1 cellular context compared by ENCODE assay signal in genomic region chr9:136587145-136587943, GRCh38.
TF ChIP-seq lines count a peak whose summit lies in the region.

No MANE protein-coding gene starts in this region.

TF ChIP-seq in WTC11, 78 proteins besides CTCF, POLR2A, EP300 and RAD21 (continued from another document):
- TF ChIP-seq, protein P1, sequence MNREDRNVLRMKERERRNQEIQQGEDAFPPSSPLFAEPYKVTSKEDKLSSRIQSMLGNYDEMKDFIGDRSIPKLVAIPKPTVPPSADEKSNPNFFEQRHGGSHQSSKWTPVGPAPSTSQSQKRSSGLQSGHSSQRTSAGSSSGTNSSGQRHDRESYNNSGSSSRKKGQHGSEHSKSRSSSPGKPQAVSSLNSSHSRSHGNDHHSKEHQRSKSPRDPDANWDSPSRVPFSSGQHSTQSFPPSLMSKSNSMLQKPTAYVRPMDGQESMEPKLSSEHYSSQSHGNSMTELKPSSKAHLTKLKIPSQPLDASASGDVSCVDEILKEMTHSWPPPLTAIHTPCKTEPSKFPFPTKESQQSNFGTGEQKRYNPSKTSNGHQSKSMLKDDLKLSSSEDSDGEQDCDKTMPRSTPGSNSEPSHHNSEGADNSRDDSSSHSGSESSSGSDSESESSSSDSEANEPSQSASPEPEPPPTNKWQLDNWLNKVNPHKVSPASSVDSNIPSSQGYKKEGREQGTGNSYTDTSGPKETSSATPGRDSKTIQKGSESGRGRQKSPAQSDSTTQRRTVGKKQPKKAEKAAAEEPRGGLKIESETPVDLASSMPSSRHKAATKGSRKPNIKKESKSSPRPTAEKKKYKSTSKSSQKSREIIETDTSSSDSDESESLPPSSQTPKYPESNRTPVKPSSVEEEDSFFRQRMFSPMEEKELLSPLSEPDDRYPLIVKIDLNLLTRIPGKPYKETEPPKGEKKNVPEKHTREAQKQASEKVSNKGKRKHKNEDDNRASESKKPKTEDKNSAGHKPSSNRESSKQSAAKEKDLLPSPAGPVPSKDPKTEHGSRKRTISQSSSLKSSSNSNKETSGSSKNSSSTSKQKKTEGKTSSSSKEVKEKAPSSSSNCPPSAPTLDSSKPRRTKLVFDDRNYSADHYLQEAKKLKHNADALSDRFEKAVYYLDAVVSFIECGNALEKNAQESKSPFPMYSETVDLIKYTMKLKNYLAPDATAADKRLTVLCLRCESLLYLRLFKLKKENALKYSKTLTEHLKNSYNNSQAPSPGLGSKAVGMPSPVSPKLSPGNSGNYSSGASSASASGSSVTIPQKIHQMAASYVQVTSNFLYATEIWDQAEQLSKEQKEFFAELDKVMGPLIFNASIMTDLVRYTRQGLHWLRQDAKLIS (CRISPR knock-in tag; IDR thresholded peaks at IDR 0.05; ENCODE audit: borderline replicate concordance): no peak
- no peak for TF ChIP-seq CREB1 (CRISPR knock-in tag; IDR thresholded peaks at IDR 0.05)
- TF ChIP-seq STAT6 (CRISPR knock-in tag; conservative IDR thresholded peaks at IDR 0.05; ENCODE audit: low read depth): no peak
- no peak for TF ChIP-seq IRF2 (CRISPR knock-in tag; IDR thresholded peaks at IDR 0.05; ENCODE audit: borderline replicate concordance, low read depth)
- no peak for TF ChIP-seq ELF4 (CRISPR knock-in tag; IDR thresholded peaks at IDR 0.05; ENCODE audit: low read depth)
- TF ChIP-seq ZNF219 (CRISPR knock-in tag; IDR thresholded peaks at IDR 0.05; ENCODE audit: borderline replicate concordance): no peak
- no peak for TF ChIP-seq RORB (CRISPR knock-in tag; IDR thresholded peaks at IDR 0.05)
- TF ChIP-seq JUN (CRISPR knock-in tag; IDR thresholded peaks at IDR 0.05): no peak
- TF ChIP-seq, protein P2, sequence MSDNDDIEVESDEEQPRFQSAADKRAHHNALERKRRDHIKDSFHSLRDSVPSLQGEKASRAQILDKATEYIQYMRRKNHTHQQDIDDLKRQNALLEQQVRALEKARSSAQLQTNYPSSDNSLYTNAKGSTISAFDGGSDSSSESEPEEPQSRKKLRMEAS (CRISPR knock-in tag; IDR thresholded peaks at IDR 0.05): peak; percentile 53; the same call in 1 of the 2 replicates
- no peak for TF ChIP-seq ZNF138 (CRISPR knock-in tag; conservative IDR thresholded peaks at IDR 0.05)
- TF ChIP-seq TEAD1 (CRISPR knock-in tag; IDR thresholded peaks at IDR 0.05): no peak
- no peak for TF ChIP-seq ZNF416 (CRISPR knock-in tag; IDR thresholded peaks at IDR 0.05)
- no peak for TF ChIP-seq NR1H2 (CRISPR knock-in tag; IDR thresholded peaks at IDR 0.05)
- TF ChIP-seq CBFB (CRISPR knock-in tag; IDR thresholded peaks at IDR 0.05; ENCODE audit: low read depth): no peak
- no peak for TF ChIP-seq SMAD4 (CRISPR knock-in tag; IDR thresholded peaks at IDR 0.05)
- TF ChIP-seq, protein P3, sequence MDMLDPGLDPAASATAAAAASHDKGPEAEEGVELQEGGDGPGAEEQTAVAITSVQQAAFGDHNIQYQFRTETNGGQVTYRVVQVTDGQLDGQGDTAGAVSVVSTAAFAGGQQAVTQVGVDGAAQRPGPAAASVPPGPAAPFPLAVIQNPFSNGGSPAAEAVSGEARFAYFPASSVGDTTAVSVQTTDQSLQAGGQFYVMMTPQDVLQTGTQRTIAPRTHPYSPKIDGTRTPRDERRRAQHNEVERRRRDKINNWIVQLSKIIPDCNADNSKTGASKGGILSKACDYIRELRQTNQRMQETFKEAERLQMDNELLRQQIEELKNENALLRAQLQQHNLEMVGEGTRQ (CRISPR knock-in tag; IDR thresholded peaks at IDR 0.05): no peak
- no peak for TF ChIP-seq JAZF1 (CRISPR knock-in tag; IDR thresholded peaks at IDR 0.05)
- TF ChIP-seq ZNF232 (CRISPR knock-in tag; IDR thresholded peaks at IDR 0.05): no peak
- TF ChIP-seq E2F4 (CRISPR knock-in tag; IDR thresholded peaks at IDR 0.05; ENCODE audit: borderline replicate concordance, low read depth): no peak
- no peak for TF ChIP-seq KAT7 (CRISPR knock-in tag; IDR thresholded peaks at IDR 0.05; ENCODE audit: borderline replicate concordance)
- TF ChIP-seq GRHL2 (CRISPR knock-in tag; IDR thresholded peaks at IDR 0.05; ENCODE audit: insufficient replicate concordance, severe bottlenecking): no peak
- TF ChIP-seq, protein P4, sequence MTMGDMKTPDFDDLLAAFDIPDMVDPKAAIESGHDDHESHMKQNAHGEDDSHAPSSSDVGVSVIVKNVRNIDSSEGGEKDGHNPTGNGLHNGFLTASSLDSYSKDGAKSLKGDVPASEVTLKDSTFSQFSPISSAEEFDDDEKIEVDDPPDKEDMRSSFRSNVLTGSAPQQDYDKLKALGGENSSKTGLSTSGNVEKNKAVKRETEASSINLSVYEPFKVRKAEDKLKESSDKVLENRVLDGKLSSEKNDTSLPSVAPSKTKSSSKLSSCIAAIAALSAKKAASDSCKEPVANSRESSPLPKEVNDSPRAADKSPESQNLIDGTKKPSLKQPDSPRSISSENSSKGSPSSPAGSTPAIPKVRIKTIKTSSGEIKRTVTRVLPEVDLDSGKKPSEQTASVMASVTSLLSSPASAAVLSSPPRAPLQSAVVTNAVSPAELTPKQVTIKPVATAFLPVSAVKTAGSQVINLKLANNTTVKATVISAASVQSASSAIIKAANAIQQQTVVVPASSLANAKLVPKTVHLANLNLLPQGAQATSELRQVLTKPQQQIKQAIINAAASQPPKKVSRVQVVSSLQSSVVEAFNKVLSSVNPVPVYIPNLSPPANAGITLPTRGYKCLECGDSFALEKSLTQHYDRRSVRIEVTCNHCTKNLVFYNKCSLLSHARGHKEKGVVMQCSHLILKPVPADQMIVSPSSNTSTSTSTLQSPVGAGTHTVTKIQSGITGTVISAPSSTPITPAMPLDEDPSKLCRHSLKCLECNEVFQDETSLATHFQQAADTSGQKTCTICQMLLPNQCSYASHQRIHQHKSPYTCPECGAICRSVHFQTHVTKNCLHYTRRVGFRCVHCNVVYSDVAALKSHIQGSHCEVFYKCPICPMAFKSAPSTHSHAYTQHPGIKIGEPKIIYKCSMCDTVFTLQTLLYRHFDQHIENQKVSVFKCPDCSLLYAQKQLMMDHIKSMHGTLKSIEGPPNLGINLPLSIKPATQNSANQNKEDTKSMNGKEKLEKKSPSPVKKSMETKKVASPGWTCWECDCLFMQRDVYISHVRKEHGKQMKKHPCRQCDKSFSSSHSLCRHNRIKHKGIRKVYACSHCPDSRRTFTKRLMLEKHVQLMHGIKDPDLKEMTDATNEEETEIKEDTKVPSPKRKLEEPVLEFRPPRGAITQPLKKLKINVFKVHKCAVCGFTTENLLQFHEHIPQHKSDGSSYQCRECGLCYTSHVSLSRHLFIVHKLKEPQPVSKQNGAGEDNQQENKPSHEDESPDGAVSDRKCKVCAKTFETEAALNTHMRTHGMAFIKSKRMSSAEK (CRISPR knock-in tag; IDR thresholded peaks at IDR 0.05; ENCODE audit: borderline replicate concordance): no peak
- no peak for TF ChIP-seq PRRX2 (CRISPR knock-in tag; IDR thresholded peaks at IDR 0.05)
- no peak for TF ChIP-seq GABPB1 (CRISPR knock-in tag; IDR thresholded peaks at IDR 0.05)
- TF ChIP-seq FOXP4 (CRISPR knock-in tag; IDR thresholded peaks at IDR 0.05): no peak
- TF ChIP-seq, protein P5, sequence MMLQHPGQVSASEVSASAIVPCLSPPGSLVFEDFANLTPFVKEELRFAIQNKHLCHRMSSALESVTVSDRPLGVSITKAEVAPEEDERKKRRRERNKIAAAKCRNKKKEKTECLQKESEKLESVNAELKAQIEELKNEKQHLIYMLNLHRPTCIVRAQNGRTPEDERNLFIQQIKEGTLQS (CRISPR knock-in tag; conservative IDR thresholded peaks at IDR 0.05): no peak
- TF ChIP-seq ZBTB43 (CRISPR knock-in tag; IDR thresholded peaks at IDR 0.05): 0 out of 2 replicates have a peak, but pooled peaks have one; percentile 3
- TF ChIP-seq ZNF263 (CRISPR knock-in tag; IDR thresholded peaks at IDR 0.05; ENCODE audit: low read depth): peak; percentile 76
TF ChIP-seq in WTC11: peak in this region for 10.
